In the genomic region with DNA sequence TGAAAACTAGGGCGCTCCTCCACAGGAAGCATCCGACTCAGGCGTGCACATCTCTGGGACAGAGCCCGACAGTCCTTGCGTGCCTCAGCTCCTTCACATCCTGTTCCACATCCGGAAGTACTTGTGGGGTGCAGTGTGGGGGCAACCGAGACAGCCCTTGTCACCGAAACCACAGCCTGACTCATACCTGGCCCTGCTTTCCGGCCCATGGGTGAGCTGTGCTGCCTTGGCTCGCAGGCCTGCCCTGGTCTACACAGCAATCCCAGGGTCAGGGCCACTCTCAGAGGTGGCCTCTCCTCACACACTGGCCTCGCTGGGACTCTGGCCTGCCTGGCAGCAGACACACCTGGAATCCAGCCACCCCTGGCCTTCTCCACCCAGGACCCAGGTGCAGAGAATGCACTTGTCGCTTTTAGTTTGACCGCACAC, we compare ENCODE assay signal across 1 cellular context.
TF ChIP-seq lines count a peak whose summit lies in the region.

No MANE protein-coding gene starts in this region.

TF ChIP-seq in H1, 55 proteins besides CTCF, POLR2A, EP300 and RAD21 (continued from another document):
- TF ChIP-seq, protein P1, sequence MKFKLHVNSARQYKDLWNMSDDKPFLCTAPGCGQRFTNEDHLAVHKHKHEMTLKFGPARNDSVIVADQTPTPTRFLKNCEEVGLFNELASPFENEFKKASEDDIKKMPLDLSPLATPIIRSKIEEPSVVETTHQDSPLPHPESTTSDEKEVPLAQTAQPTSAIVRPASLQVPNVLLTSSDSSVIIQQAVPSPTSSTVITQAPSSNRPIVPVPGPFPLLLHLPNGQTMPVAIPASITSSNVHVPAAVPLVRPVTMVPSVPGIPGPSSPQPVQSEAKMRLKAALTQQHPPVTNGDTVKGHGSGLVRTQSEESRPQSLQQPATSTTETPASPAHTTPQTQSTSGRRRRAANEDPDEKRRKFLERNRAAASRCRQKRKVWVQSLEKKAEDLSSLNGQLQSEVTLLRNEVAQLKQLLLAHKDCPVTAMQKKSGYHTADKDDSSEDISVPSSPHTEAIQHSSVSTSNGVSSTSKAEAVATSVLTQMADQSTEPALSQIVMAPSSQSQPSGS (IDR thresholded peaks at IDR 0.05; ENCODE audit: low read length) = no peak
- TF ChIP-seq ASH2L (IDR thresholded peaks at IDR 0.05; ENCODE audit: low read length) (no peak), CHD2 (IDR thresholded peaks at IDR 0.05; ENCODE audit: low read length) (no peak), MAFK (IDR thresholded peaks at IDR 0.05; ENCODE audit: low read depth, low read length) (no peak), FOSL1 (IDR thresholded peaks at IDR 0.05; ENCODE audit: insufficient read depth, low read depth, low read length) (no peak), SIRT6 (IDR thresholded peaks at IDR 0.05; ENCODE audit: low read length) (no peak), JUND (IDR thresholded peaks at IDR 0.05; ENCODE audit: low read length) (no peak), SRF (IDR thresholded peaks at IDR 0.05; ENCODE audit: low read depth, low read length) (no peak), CTBP2 (IDR thresholded peaks at IDR 0.05; ENCODE audit: borderline replicate concordance, insufficient read depth, insufficient read length, low read length) (no peak)
- TF ChIP-seq, protein P2, sequence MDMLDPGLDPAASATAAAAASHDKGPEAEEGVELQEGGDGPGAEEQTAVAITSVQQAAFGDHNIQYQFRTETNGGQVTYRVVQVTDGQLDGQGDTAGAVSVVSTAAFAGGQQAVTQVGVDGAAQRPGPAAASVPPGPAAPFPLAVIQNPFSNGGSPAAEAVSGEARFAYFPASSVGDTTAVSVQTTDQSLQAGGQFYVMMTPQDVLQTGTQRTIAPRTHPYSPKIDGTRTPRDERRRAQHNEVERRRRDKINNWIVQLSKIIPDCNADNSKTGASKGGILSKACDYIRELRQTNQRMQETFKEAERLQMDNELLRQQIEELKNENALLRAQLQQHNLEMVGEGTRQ (IDR thresholded peaks at IDR 0.05; ENCODE audit: low read length) = no peak
- TF ChIP-seq, protein P3, sequence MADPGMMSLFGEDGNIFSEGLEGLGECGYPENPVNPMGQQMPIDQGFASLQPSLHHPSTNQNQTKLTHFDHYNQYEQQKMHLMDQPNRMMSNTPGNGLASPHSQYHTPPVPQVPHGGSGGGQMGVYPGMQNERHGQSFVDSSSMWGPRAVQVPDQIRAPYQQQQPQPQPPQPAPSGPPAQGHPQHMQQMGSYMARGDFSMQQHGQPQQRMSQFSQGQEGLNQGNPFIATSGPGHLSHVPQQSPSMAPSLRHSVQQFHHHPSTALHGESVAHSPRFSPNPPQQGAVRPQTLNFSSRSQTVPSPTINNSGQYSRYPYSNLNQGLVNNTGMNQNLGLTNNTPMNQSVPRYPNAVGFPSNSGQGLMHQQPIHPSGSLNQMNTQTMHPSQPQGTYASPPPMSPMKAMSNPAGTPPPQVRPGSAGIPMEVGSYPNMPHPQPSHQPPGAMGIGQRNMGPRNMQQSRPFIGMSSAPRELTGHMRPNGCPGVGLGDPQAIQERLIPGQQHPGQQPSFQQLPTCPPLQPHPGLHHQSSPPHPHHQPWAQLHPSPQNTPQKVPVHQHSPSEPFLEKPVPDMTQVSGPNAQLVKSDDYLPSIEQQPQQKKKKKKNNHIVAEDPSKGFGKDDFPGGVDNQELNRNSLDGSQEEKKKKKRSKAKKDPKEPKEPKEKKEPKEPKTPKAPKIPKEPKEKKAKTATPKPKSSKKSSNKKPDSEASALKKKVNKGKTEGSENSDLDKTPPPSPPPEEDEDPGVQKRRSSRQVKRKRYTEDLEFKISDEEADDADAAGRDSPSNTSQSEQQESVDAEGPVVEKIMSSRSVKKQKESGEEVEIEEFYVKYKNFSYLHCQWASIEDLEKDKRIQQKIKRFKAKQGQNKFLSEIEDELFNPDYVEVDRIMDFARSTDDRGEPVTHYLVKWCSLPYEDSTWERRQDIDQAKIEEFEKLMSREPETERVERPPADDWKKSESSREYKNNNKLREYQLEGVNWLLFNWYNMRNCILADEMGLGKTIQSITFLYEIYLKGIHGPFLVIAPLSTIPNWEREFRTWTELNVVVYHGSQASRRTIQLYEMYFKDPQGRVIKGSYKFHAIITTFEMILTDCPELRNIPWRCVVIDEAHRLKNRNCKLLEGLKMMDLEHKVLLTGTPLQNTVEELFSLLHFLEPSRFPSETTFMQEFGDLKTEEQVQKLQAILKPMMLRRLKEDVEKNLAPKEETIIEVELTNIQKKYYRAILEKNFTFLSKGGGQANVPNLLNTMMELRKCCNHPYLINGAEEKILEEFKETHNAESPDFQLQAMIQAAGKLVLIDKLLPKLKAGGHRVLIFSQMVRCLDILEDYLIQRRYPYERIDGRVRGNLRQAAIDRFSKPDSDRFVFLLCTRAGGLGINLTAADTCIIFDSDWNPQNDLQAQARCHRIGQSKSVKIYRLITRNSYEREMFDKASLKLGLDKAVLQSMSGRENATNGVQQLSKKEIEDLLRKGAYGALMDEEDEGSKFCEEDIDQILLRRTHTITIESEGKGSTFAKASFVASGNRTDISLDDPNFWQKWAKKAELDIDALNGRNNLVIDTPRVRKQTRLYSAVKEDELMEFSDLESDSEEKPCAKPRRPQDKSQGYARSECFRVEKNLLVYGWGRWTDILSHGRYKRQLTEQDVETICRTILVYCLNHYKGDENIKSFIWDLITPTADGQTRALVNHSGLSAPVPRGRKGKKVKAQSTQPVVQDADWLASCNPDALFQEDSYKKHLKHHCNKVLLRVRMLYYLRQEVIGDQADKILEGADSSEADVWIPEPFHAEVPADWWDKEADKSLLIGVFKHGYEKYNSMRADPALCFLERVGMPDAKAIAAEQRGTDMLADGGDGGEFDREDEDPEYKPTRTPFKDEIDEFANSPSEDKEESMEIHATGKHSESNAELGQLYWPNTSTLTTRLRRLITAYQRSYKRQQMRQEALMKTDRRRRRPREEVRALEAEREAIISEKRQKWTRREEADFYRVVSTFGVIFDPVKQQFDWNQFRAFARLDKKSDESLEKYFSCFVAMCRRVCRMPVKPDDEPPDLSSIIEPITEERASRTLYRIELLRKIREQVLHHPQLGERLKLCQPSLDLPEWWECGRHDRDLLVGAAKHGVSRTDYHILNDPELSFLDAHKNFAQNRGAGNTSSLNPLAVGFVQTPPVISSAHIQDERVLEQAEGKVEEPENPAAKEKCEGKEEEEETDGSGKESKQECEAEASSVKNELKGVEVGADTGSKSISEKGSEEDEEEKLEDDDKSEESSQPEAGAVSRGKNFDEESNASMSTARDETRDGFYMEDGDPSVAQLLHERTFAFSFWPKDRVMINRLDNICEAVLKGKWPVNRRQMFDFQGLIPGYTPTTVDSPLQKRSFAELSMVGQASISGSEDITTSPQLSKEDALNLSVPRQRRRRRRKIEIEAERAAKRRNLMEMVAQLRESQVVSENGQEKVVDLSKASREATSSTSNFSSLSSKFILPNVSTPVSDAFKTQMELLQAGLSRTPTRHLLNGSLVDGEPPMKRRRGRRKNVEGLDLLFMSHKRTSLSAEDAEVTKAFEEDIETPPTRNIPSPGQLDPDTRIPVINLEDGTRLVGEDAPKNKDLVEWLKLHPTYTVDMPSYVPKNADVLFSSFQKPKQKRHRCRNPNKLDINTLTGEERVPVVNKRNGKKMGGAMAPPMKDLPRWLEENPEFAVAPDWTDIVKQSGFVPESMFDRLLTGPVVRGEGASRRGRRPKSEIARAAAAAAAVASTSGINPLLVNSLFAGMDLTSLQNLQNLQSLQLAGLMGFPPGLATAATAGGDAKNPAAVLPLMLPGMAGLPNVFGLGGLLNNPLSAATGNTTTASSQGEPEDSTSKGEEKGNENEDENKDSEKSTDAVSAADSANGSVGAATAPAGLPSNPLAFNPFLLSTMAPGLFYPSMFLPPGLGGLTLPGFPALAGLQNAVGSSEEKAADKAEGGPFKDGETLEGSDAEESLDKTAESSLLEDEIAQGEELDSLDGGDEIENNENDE (IDR thresholded peaks at IDR 0.05; ENCODE audit: insufficient replicate concordance, low read length) = no peak
TF ChIP-seq in H1: peak in this region for 0.
